In the genomic region with DNA sequence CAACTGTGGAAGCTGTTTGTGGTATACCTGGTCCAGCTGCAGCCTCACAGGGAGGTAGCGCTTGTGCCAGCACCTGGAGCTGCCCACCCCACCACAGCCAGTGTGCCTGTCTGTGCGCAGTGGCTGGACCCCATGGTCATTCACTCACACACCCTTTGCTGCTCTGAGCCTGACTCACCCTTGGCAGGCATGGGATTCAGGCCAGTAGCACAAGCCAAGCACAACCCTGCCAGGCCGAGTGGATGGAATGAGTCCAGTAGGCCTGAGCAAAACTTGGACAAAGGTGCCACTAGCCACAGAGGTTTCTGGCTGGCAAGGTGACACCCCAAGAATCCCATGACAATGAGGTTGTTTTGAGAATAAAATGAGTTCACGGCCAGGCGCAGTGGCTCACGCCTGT, we compare ENCODE assay signal across 17 cellular contexts. TPM values are rescaled to one million over a fixed set of nuclear protein-coding genes. Genes with fewer than 3 reads are reported as not detected.
DNase-seq lines count a peak whose midpoint lies in the region; TF ChIP-seq lines count a peak whose summit lies in the region.
"Had no signal": no experiment of that assay in that cellular context is flagged by ENCODE, and none has a peak within 500 bp of the region (broad histone marks: within the 10 kb centered on the region; RNA-seq: fewer than 3 reads in every experiment).

No MANE protein-coding gene starts in this region.

- no peaks in the 10 kb centered on the region for H3K79me2 ChIP-seq in GM23248 (ENCODE audit: insufficient read depth)

- H3K4me1 ChIP-seq in GM23248 (ENCODE audit: insufficient read depth) (no peaks in the 10 kb centered on the region), adrenal gland (replicated peaks in 1 of 2) (no peaks in the 10 kb centered on the region), left ventricle myocardium inferior (peaks cover 34% of the 10 kb centered on the region), ascending aorta (no peaks in the 10 kb centered on the region)
- H3K4me1 ChIP-seq: Peyer's patch had no signal

- peaks cover 2 to 5% (median 2%) of the 10 kb centered on the region in 3 donors for H3K27me3 Mint-ChIP-seq in CD14-positive monocyte (ENCODE audit: low read depth in 3 of 3)
- H3K27me3 Mint-ChIP-seq: CD4-positive, alpha-beta T cell had no signal

- no peak overlapping the region for H2AFZ ChIP-seq in GM23248
- H2AFZ ChIP-seq: GM23338 had no signal

- no peaks in the 10 kb centered on the region for H3F3A ChIP-seq in GM23248 (ENCODE audit: insufficient read depth)

- 84 to 89% methylated on average over 6 of the region's 6 CpGs for WGBS in GM23248 (ENCODE audit: low coverage in 1 of 2, low lambda C conversion rate in 2 of 2, missing lambda C conversion rate in 2 of 2), 2 experiments
- 74 to 77% (median 76%) methylated on average over 4 to 6 of the region's 6 CpGs for WGBS in adrenal gland, 4 donors

- TF ChIP-seq CTCF in adrenal gland (IDR thresholded peaks at IDR 0.05) = no peak
- no peak for TF ChIP-seq CTCF in left ventricle myocardium inferior (IDR thresholded peaks at IDR 0.05; ENCODE audit: borderline replicate concordance)
- no peak for TF ChIP-seq CTCF in ascending aorta (IDR thresholded peaks at IDR 0.05)
- no peak for TF ChIP-seq CTCF in CD14-positive monocyte (IDR thresholded peaks at IDR 0.05)

- no peaks in the 10 kb centered on the region for H3K4me1 Mint-ChIP-seq in CD14-positive monocyte
- H3K4me1 Mint-ChIP-seq: GM23338 had no signal

- no peak overlapping the region for H3K4me3 ChIP-seq in GM23248
- no peak overlapping the region for H3K4me3 ChIP-seq in adrenal gland
- no peak overlapping the region for H3K4me3 ChIP-seq in left ventricle myocardium inferior
- H3K4me3 ChIP-seq in ascending aorta = no peak overlapping the region
- H3K4me3 ChIP-seq: GM23338, Peyer's patch had no signal

- in situ Hi-C loops in GM23248 (cut with MboI) = no loop called here

- H3K9ac ChIP-seq in GM23248 = no peak overlapping the region

- H3K27ac Mint-ChIP-seq in CD14-positive monocyte = no peak overlapping the region
- H3K27ac Mint-ChIP-seq: CD4-positive, alpha-beta T cell; GM23338 had no signal

- H3K27ac ChIP-seq in GM23248 (no peak overlapping the region), adrenal gland (no peak overlapping the region), left ventricle myocardium inferior (replicated peaks) (peak overlapping the region; percentile 66), ascending aorta (no peak overlapping the region)
- H3K27ac ChIP-seq: Peyer's patch had no signal

- H3K4me3 Mint-ChIP-seq in CD14-positive monocyte = no peak overlapping the region
- H3K4me3 Mint-ChIP-seq: CD4-positive, alpha-beta T cell; GM23338 had no signal

- H4K20me1 ChIP-seq in GM23248 (ENCODE audit: insufficient read depth) = no peaks in the 10 kb centered on the region

- H3K36me3 ChIP-seq in GM23248 (ENCODE audit: low read depth) (no peaks in the 10 kb centered on the region), adrenal gland (replicated peaks in 1 of 2) (no peaks in the 10 kb centered on the region), left ventricle myocardium inferior (no peaks in the 10 kb centered on the region), ascending aorta (no peaks in the 10 kb centered on the region)
- H3K36me3 ChIP-seq: Peyer's patch had no signal

- intact Hi-C loops in adrenal gland (cut with DNase I) = no loop called here
- intact Hi-C loops in left ventricle myocardium inferior (cut with micrococcal nuclease) = no loop called here
- intact Hi-C loops in ascending aorta (cut with DNase I) = no loop called here
- intact Hi-C loops in CD14-positive monocyte (cut with micrococcal nuclease) = no loop called here

- H3K27me3 ChIP-seq in GM23248 (replicated peaks; ENCODE audit: insufficient read depth) = no peaks in the 10 kb centered on the region
- H3K27me3 ChIP-seq in adrenal gland = no peaks in the 10 kb centered on the region
- no peaks in the 10 kb centered on the region for H3K27me3 ChIP-seq in left ventricle myocardium inferior (ENCODE audit: low read depth)
- no peaks in the 10 kb centered on the region for H3K27me3 ChIP-seq in ascending aorta
- H3K27me3 ChIP-seq: Peyer's patch had no signal

- H3K9me3 ChIP-seq in GM23248 (ENCODE audit: low read depth) (no peaks in the 10 kb centered on the region), adrenal gland (replicated peaks in 1 of 3) (no peaks in the 10 kb centered on the region), left ventricle myocardium inferior (replicated peaks) (no peaks in the 10 kb centered on the region), ascending aorta (no peaks in the 10 kb centered on the region)
- H3K9me3 ChIP-seq: Peyer's patch had no signal

- H3K36me3 Mint-ChIP-seq in CD14-positive monocyte = no peaks in the 10 kb centered on the region

- H3K9me2 ChIP-seq in GM23248 (ENCODE audit: insufficient read depth) = no peaks in the 10 kb centered on the region

- TF ChIP-seq POLR2A in adrenal gland (IDR thresholded peaks at IDR 0.05) = no peak

- DNase-seq in GM23248 = peak; percentile 13
- DNase-seq in adrenal gland = peak; percentile 29 to 69 (median 61)
- peak; percentile 41 for DNase-seq in left ventricle myocardium inferior
- peak; percentile 17 for DNase-seq in myocyte (ENCODE audit: low read depth)
- no peak for DNase-seq in NCI-H2227 treated with DMSO at 0.1 percent for 48 hours (lab: John Stamatoyannopoulos, UW)
- DNase-seq in stimulated activated CD4-positive, alpha-beta T cell treated with anti-CD3 and anti-CD28 coated beads, Interleukin-2, amount 100 ng/mL, for 24 hours = no peak
- DNase-seq in ascending aorta (ENCODE audit: low spot score in 2 of 2) = no peak
- no peak for DNase-seq in CD14-positive monocyte (ENCODE audit: low spot score)
- DNase-seq: AML-193; CD4-positive, alpha-beta T cell; DMS79; NCI-H1048; NCI-H1694; NCI-H446; Peyer's patch; SIG-M5 had no signal

- no peak overlapping the region for H3K4me2 ChIP-seq in GM23248 (ENCODE audit: unreplicated experiment)
- H3K4me2 ChIP-seq: GM23338 had no signal

- H3K9me3 Mint-ChIP-seq in CD14-positive monocyte = peaks cover 7 to 27% (median 14%) of the 10 kb centered on the region in 7 donors
- H3K9me3 Mint-ChIP-seq: CD4-positive, alpha-beta T cell had no signal

RNA-seq across cellular contexts. Expression of a gene that starts 19.0 kb away (rescaled TPM):
- total RNA-seq in GM23248 (2014; rRNA removed; shearing (Covaris generic)) = 6.2 and 12.8 TPM in 2 replicates
- polyA plus RNA-seq in GM23248 (2016; fragmentation: Nextera tagmentation; extraction: Ambion mirVana) = 12.9 and 13.4 TPM in 2 replicates
- 10 to 100 TPM in 5 of 8 donors, 1 to 10 TPM in 3; 4.4 to 29.0 (median 11.3) TPM for total RNA-seq in adrenal gland
- polyA plus RNA-seq in adrenal gland = 10 to 100 TPM in 1 of 3 donors, 1 to 10 TPM in 2; 6.3 to 18.0 (median 8.5) TPM
- total RNA-seq in left ventricle myocardium inferior = 14.1 TPM
- 18.6 and 20.9 TPM in 2 replicates for total RNA-seq in myocyte
- polyA plus RNA-seq in myocyte (2012) = 10.9 TPM
- total RNA-seq in ascending aorta = 2.2 TPM
- polyA plus RNA-seq in CD14-positive monocyte = 1 to 10 TPM; 6.1 to 8.5 TPM

RNA-seq across cellular contexts. Expression of a gene that starts 19.3 kb away (rescaled TPM):
- total RNA-seq in GM23248 (2014; rRNA removed; shearing (Covaris generic)) = 9.6 and 12.8 TPM in 2 replicates
- polyA plus RNA-seq in GM23248 (2016; fragmentation: Nextera tagmentation; extraction: Ambion mirVana) (6.4 and 6.5 TPM in 2 replicates), adrenal gland (10 to 100 TPM in 2 of 3 donors, 1 to 10 TPM in 1; 7.4 to 21.3 (median 12.6) TPM), CD14-positive monocyte (1 to 10 TPM; 2.8 to 2.9 TPM)
- total RNA-seq in adrenal gland (10 to 100 TPM in 7 of 8 donors, 1 to 10 TPM in 1; 8.8 to 33.2 (median 16.4) TPM), left ventricle myocardium inferior (13.8 TPM), myocyte (20.0 and 23.0 TPM in 2 replicates), ascending aorta (6.5 TPM)
- polyA plus RNA-seq in myocyte (2012) = 9.2 TPM

RNA-seq across cellular contexts. Expression of a gene that starts 42.6 kb away (rescaled TPM):
- total RNA-seq in GM23248 (2014; rRNA removed; shearing (Covaris generic)) = 17.1 and 18.2 TPM in 2 replicates
- polyA plus RNA-seq in GM23248 (2016; fragmentation: Nextera tagmentation; extraction: Ambion mirVana) = 22.6 and 23.0 TPM in 2 replicates
- 10 to 100 TPM in 7 of 8 donors, 1 to 10 TPM in 1; 8.7 to 31.1 (median 16.4) TPM for total RNA-seq in adrenal gland
- 10 to 100 TPM; 25.8 to 40.1 (median 29.9) TPM for polyA plus RNA-seq in adrenal gland
- total RNA-seq in left ventricle myocardium inferior = 13.6 TPM
- 23.9 and 26.9 TPM in 2 replicates for total RNA-seq in myocyte
- 15.4 TPM for polyA plus RNA-seq in myocyte (2012)
- 0.64 TPM for total RNA-seq in ascending aorta
- polyA plus RNA-seq in CD14-positive monocyte = 1 to 10 TPM; 5.8 to 9.3 TPM

Comparison
In these comparisons a context has a peak if more than half of its experiments do, and no peak if none do; other contexts are left out.
1. DNase-seq: peak in GM23248 (single experiment), adrenal gland (7 of 7), left ventricle myocardium inferior (single experiment) and myocyte (single experiment); none in NCI-H2227 treated with DMSO at 0.1 percent for 48 hours (single experiment), stimulated activated CD4-positive, alpha-beta T cell treated with anti-CD3 and anti-CD28 coated beads, Interleukin-2, amount 100 ng/mL, for 24 hours (0 of 2), ascending aorta (0 of 2) and CD14-positive monocyte (single experiment).